In the genomic region with DNA sequence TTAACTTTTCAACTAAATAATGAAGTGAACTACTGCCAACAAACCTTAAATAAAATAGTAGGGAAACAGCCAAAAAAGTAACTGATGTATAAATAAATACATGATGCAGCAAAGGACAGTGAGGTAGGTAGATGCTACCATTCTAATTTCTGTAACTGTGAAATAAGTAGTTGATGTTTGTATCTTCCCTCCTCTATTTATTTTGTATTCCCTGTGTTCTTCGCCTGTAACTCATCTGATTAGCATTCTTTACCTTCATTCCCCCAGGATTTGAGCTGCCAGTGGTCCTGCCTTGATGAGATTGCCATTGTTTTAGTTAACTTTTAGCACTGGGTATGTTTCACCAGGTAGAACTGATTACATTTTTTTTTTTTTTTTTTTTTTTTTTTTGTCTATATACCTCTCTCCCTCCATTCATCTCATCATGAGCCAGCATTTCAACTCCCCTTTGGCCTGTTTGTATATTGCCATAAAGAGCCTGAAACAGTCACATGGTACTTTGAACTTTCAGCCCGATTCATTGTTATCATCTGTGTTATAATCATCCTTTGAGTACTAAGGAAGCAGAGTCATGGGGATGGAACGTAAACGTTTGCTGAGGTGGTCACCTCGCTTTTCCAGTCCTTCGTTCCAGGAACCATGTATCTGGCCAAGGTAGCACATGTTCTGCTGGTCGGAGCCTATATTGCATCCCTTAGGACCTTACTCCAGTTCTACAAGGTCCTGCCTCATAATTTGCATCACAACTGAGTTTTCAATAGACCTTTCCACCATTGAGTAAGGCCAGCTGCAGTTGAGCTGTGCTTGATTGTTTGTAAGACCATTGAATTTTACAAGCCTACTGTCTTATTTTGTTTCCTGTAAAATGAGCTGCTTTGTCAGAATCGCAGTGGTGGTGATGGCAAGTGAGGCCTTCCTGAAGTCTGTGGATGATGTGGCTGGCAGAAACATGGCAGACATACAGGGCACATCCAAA, we compare ENCODE assay signal across 15 cellular contexts.
DNase-seq lines count a peak whose midpoint lies in the region; ATAC-seq, FAIRE-seq and TF ChIP-seq lines count a peak whose summit lies in the region.
"Had no signal": no experiment of that assay in that cellular context is flagged by ENCODE, and none has a peak within 500 bp of the region (broad histone marks: within the 10 kb centered on the region; RNA-seq: fewer than 3 reads in every experiment).

No MANE protein-coding gene starts in this region.

- H3K18ac ChIP-seq in H9 (ENCODE audit: insufficient read length, low read depth, low read length) = no peak overlapping the region

- no peak overlapping the region for H4K5ac ChIP-seq in H9 (ENCODE audit: insufficient read length, low read depth, low read length)

- H4K91ac ChIP-seq in H9 (ENCODE audit: insufficient read length, low read depth, low read length) = no peak overlapping the region

- no peak overlapping the region for H3K4me3 ChIP-seq in BLaER1 treated with 17β-estradiol and CSF1 and Interleukin-3, amounts not matched to agents 10 nM and 100 nM
- H3K4me3 ChIP-seq in bronchial epithelial cell (ENCODE audit: low read depth, low read length) = no peak overlapping the region
- H3K4me3 ChIP-seq in mucosa of descending colon = no peak overlapping the region
- H3K4me3 ChIP-seq in suprapubic skin = no peak overlapping the region

- H3K9me3 Mint-ChIP-seq in H9 = peaks cover 0 to 4% of the 10 kb centered on the region in 2 experiments; a peak in 1 of 5 replicates
- H3K9me3 Mint-ChIP-seq: activated T-cell treated with anti-CD3 and anti-CD28 coated beads, Interleukin-2, amount 50 U/mL, for 24 hours; T-helper 2 cell treated with Interferon-gamma antibody and Interleukin-4, amounts not matched to agents 5 μg/mL and 100 μg/mL, for 36 hours had no signal

- no peaks in the 10 kb centered on the region for H4K20me1 ChIP-seq in BLaER1 treated with 17β-estradiol and CSF1 and Interleukin-3, amounts not matched to agents 10 nM and 100 nM
- no peaks in the 10 kb centered on the region for H4K20me1 ChIP-seq in H9 (ENCODE audit: control insufficient read depth, insufficient read depth, insufficient read length)

- no peak overlapping the region for H2BK120ac ChIP-seq in H9 (ENCODE audit: low read depth, low read length, poor library complexity, severe bottlenecking)

- H3T11ph ChIP-seq in H9 (ENCODE audit: low read length) = no peak overlapping the region

- peak overlapping the region in 4 of 11 experiments; percentile 34 to 70 (median 50); a peak in 6 of 22 replicates for H3K27ac ChIP-seq in BLaER1 treated with 17β-estradiol and CSF1 and Interleukin-3, amounts not matched to agents 10 nM and 100 nM
- H3K27ac ChIP-seq in H9 (ENCODE audit: insufficient read length, low read depth, low read length) (no peak overlapping the region), suprapubic skin (no peak overlapping the region)

- H3K79me1 ChIP-seq in H9 (ENCODE audit: insufficient read depth, low read depth, low read length, poor library complexity, severe bottlenecking) = no peaks in the 10 kb centered on the region

- no peak overlapping the region for H4K8ac ChIP-seq in H9 (replicated peaks; ENCODE audit: insufficient read length, low read depth, low read length)

- peak; percentile 94 for ATAC-seq in mucosa of descending colon

- H3K27me3 Mint-ChIP-seq in H9 (ENCODE audit: low read depth) = no peaks in the 10 kb centered on the region
- H3K27me3 Mint-ChIP-seq: activated T-cell treated with anti-CD3 and anti-CD28 coated beads, Interleukin-2, amount 50 U/mL, for 24 hours; type B pancreatic cell had no signal

- no peak overlapping the region for H3K4ac ChIP-seq in H9 (ENCODE audit: low read depth, low read length)

- H3K9me3 ChIP-seq in BLaER1 treated with 17β-estradiol and CSF1 and Interleukin-3, amounts not matched to agents 10 nM and 100 nM (replicated peaks in 1 of 11) = peaks cover 12 to 27% (median 19%) of the 10 kb centered on the region in 11 experiments; a peak in 19 of 22 replicates
- H3K9me3 ChIP-seq in H9 (ENCODE audit: control insufficient read depth, low read depth, low read length) = no peaks in the 10 kb centered on the region
- H3K9me3 ChIP-seq in mucosa of descending colon = no peaks in the 10 kb centered on the region
- H3K9me3 ChIP-seq in suprapubic skin = no peaks in the 10 kb centered on the region

- no peak overlapping the region for H2BK5ac ChIP-seq in H9 (ENCODE audit: insufficient read length, low read length)

- peaks cover 17 to 18% of the 10 kb centered on the region in 2 experiments for H3K4me1 Mint-ChIP-seq in H9

- intact Hi-C loops in mucosa of descending colon (cut with DNase I, micrococcal nuclease) = no loop called here

- TF ChIP-seq POLR2A in suprapubic skin (IDR thresholded peaks at IDR 0.05) = no peak

- TF ChIP-seq CTCF in H9 (conservative IDR thresholded peaks at IDR 0.05) (no peak), bronchial epithelial cell (IDR thresholded peaks at IDR 0.05; ENCODE audit: insufficient read depth, low read length, severe bottlenecking) (no peak), mucosa of descending colon (IDR thresholded peaks at IDR 0.05) (no peak), suprapubic skin (IDR thresholded peaks at IDR 0.05) (no peak), GM13977 (IDR thresholded peaks at IDR 0.05; ENCODE audit: extremely low read depth, insufficient read depth, missing control alignments) (no peak)

- FAIRE-seq in bronchial epithelial cell (lab: Jason Lieb, UNC) = no peak
- FAIRE-seq: frontal cortex had no signal

- H3K36me3 ChIP-seq in BLaER1 treated with 17β-estradiol and CSF1 and Interleukin-3, amounts not matched to agents 10 nM and 100 nM = peaks cover 16 to 55% (median 29%) of the 10 kb centered on the region in 11 experiments; a peak in 21 of 22 replicates
- peaks cover 3% of the 10 kb centered on the region for H3K36me3 ChIP-seq in bronchial epithelial cell (ENCODE audit: control insufficient read depth, insufficient read depth, low read length)
- no peaks in the 10 kb centered on the region for H3K36me3 ChIP-seq in mucosa of descending colon (ENCODE audit: low read depth)
- H3K36me3 ChIP-seq in suprapubic skin = no peaks in the 10 kb centered on the region

- H3K36me3 Mint-ChIP-seq in H9 (ENCODE audit: insufficient read depth in 1 of 3, low read depth in 3 of 3) = peaks cover 10 to 25% (median 16%) of the 10 kb centered on the region in 3 experiments

- DNase-seq in H9 = no peak
- peak; percentile 50 for DNase-seq in bronchial epithelial cell (ENCODE audit: low read depth)
- peak in 1 of 3 donors; percentile 39 for DNase-seq in mucosa of descending colon
- DNase-seq in stimulated activated CD4-positive, alpha-beta T cell treated with anti-CD3 and anti-CD28 coated beads, Interleukin-2, amount 100 ng/mL, for 24 hours = no peak
- DNase-seq in suprapubic skin (ENCODE audit: low spot score in 2 of 2) = no peak
- DNase-seq in GM13977 (ENCODE audit: low spot score) = no peak
- DNase-seq in activated CD4-positive, CD25-positive, alpha-beta regulatory T cell (lab: John Stamatoyannopoulos, UW) = no peak
- DNase-seq: activated CD4-positive, alpha-beta T cell treated with anti-CD3 and anti-CD28 coated beads, Interleukin-2, amount 50 U/mL, for 1 hour; activated T-cell treated with anti-CD3 and anti-CD28 coated beads, Interleukin-2, amount 50 U/mL, for 24 hours; NCI-H1417; NCI-H82 had no signal

- H2BK20ac ChIP-seq in H9 (ENCODE audit: low read depth, low read length, poor library complexity, severe bottlenecking) = no peak overlapping the region

- H2BK15ac ChIP-seq in H9 (ENCODE audit: low read depth, low read length) = no peak overlapping the region

- in situ Hi-C loops in GM13977 (cut with MboI; ENCODE audit: low pct_unique_long_range_greater_than_20kb, low sequenced_read_pairs, unreplicated experiment) = loop anchor here (25.0 kb wide), 1 partner anchor 646 kb away; no protein-coding TSS in a partner anchor

- peak overlapping the region in 8 of 11 experiments; percentile 10 to 77 (median 66); a peak in 13 of 22 replicates for H3K4me2 ChIP-seq in BLaER1 treated with 17β-estradiol and CSF1 and Interleukin-3, amounts not matched to agents 10 nM and 100 nM
- H3K4me2 ChIP-seq in H9 (ENCODE audit: insufficient read depth, insufficient read length, low read length) = no peak overlapping the region

- H3K4me3 Mint-ChIP-seq in H9 = no peak overlapping the region
- H3K4me3 Mint-ChIP-seq: activated T-cell treated with anti-CD3 and anti-CD28 coated beads, Interleukin-2, amount 50 U/mL, for 24 hours; T-helper 2 cell treated with Interferon-gamma antibody and Interleukin-4, amounts not matched to agents 5 μg/mL and 100 μg/mL, for 36 hours; type B pancreatic cell had no signal

- peaks cover 0 to 44% (median 24%) of the 10 kb centered on the region in 10 experiments; a peak in 15 of 20 replicates for H3K4me1 ChIP-seq in BLaER1 treated with 17β-estradiol and CSF1 and Interleukin-3, amounts not matched to agents 10 nM and 100 nM
- H3K4me1 ChIP-seq in H9 (ENCODE audit: insufficient read depth, low read length) = peaks cover 7% of the 10 kb centered on the region; the same call in 1 of the 2 replicates
- no peaks in the 10 kb centered on the region for H3K4me1 ChIP-seq in mucosa of descending colon (ENCODE audit: low read depth)
- peaks cover 12% of the 10 kb centered on the region for H3K4me1 ChIP-seq in suprapubic skin

- H3K14ac ChIP-seq in H9 (ENCODE audit: insufficient read depth, low read length) = no peak overlapping the region

- no peak overlapping the region for H3K56ac ChIP-seq in H9 (ENCODE audit: insufficient read length, low read depth, low read length)

- H3K23me2 ChIP-seq in H9 (ENCODE audit: insufficient read length, low read depth, low read length, poor library complexity, severe bottlenecking) = no peaks in the 10 kb centered on the region

- no peaks in the 10 kb centered on the region for H3K27me3 ChIP-seq in BLaER1 treated with 17β-estradiol and CSF1 and Interleukin-3, amounts not matched to agents 10 nM and 100 nM
- H3K27me3 ChIP-seq in H9 (ENCODE audit: insufficient read depth, low read length) = no peaks in the 10 kb centered on the region
- H3K27me3 ChIP-seq in bronchial epithelial cell (ENCODE audit: control insufficient read depth, insufficient read depth, low read length) = no peaks in the 10 kb centered on the region
- no peaks in the 10 kb centered on the region for H3K27me3 ChIP-seq in suprapubic skin

- no peaks in the 10 kb centered on the region for H3K79me2 ChIP-seq in H9 (ENCODE audit: insufficient read depth, low read length)

- no peak for TF ChIP-seq EP300 in suprapubic skin (IDR thresholded peaks at IDR 0.05)

- no peak overlapping the region for H2BK12ac ChIP-seq in H9 (ENCODE audit: insufficient read length, low read depth, low read length)

- H2AFZ ChIP-seq in H9 (ENCODE audit: low read length) = no peak overlapping the region

- H2AK5ac ChIP-seq in H9 (ENCODE audit: insufficient read length, low read length) = no peak overlapping the region

- WGBS in H9 (ENCODE audit: extremely low coverage, insufficient read length, low lambda C conversion rate) = no CpG with 5 or more reads among the region's 8 CpGs
- 94% methylated on average over 7 of the region's 8 CpGs for WGBS in suprapubic skin

- no peak overlapping the region for H3K23ac ChIP-seq in H9 (ENCODE audit: insufficient read length, low read depth, low read length)

- no peak overlapping the region for H3K9ac ChIP-seq in BLaER1 treated with 17β-estradiol and CSF1 and Interleukin-3, amounts not matched to agents 10 nM and 100 nM
- H3K9ac ChIP-seq in H9 (ENCODE audit: extremely low read depth, insufficient read length, low read length) = no peak overlapping the region

- peak overlapping the region in 2 of 3 experiments; percentile 28 to 56; a peak in 1 of 7 replicates for H3K27ac Mint-ChIP-seq in H9
- H3K27ac Mint-ChIP-seq: activated T-cell treated with anti-CD3 and anti-CD28 coated beads, Interleukin-2, amount 50 U/mL, for 24 hours; T-helper 2 cell treated with Interferon-gamma antibody and Interleukin-4, amounts not matched to agents 5 μg/mL and 100 μg/mL, for 36 hours; type B pancreatic cell had no signal
